14 cellular contexts compared by ENCODE assay signal in genomic region chr14:50021261-50021660, GRCh38.
A peak's percentile ranks its signal among the peaks of the same experiment; 100 is the strongest.
DNase-seq lines count a peak whose midpoint lies in the region; ATAC-seq, FAIRE-seq and TF ChIP-seq lines count a peak whose summit lies in the region.
"Had no signal": no experiment of that assay in that cellular context is flagged by ENCODE, and none has a peak within 500 bp of the region (broad histone marks: within the 10 kb centered on the region; RNA-seq: fewer than 3 reads in every experiment).

No MANE protein-coding gene starts in this region.

- TF ChIP-seq EP300 in GM12878 (IDR thresholded peaks at IDR 0.05; ENCODE audit: borderline replicate concordance in 1 of 2, control insufficient read depth in 1 of 2, low read depth in 2 of 2, low read length in 2 of 2), result no peak

- no peak for TF ChIP-seq POLR2A in GM12892 (IDR thresholded peaks at IDR 0.05; ENCODE audit: low read depth, low read length)
- no peak for TF ChIP-seq POLR2A in GM12878 (IDR thresholded peaks at IDR 0.05; ENCODE audit: low read depth, low read length)

- FAIRE-seq in GM12892 (lab: Jason Lieb, UNC), result peak; percentile 53
- FAIRE-seq in GM12878 (lab: Jason Lieb, UNC), result peak; percentile 94
- FAIRE-seq: endothelial cell of umbilical vein, TTC549 had no signal

- SMC1A ChIA-PET in GM12878 (lab: Charles Lee; ENCODE audit: uncharacterized antibody, unreplicated experiment), result interaction anchor here (0.9 to 1.2 kb wide), 2 partner anchors 17 kb away, joined by 4 to 8 read pairs; no protein-coding TSS in a partner anchor

- no peak overlapping the region for H2AFZ ChIP-seq in OCI-LY3 (ENCODE audit: low read depth, low read length)
- H2AFZ ChIP-seq in GM12878 (ENCODE audit: control insufficient read depth, low read depth, low read length), result no peak overlapping the region

- intact Hi-C loops in CD14-positive monocyte (cut with micrococcal nuclease) (no loop called here), GM12878 (cut with micrococcal nuclease; ENCODE audit: unreplicated experiment) (no loop called here)

- H3K4me1 Mint-ChIP-seq in CD14-positive monocyte, result peaks cover 18% of the 10 kb centered on the region

- peaks cover 22% of the 10 kb centered on the region for H3K4me1 ChIP-seq in OCI-LY3 (ENCODE audit: low read length)
- H3K4me1 ChIP-seq in GM12878 (ENCODE audit: control insufficient read depth, insufficient read depth, low read length), result peaks cover 14% of the 10 kb centered on the region

- RAD21 ChIA-PET in GM12878 (lab: Charles Lee; ENCODE audit: unreplicated experiment), result no interaction called here

- H3K9me3 Mint-ChIP-seq in CD14-positive monocyte, result peaks cover 13 to 25% (median 17%) of the 10 kb centered on the region in 7 donors

- ATAC-seq in GM12878, result peak; percentile 83
- ATAC-seq in HG03108 (IDR thresholded peaks at IDR 0.05; ENCODE audit: unreplicated experiment), result no peak

- peaks cover 43% of the 10 kb centered on the region for H3K36me3 ChIP-seq in OCI-LY3 (replicated peaks; ENCODE audit: low read depth, low read length)
- H3K36me3 ChIP-seq in GM12878 (ENCODE audit: control insufficient read depth in 2 of 2, insufficient read depth in 2 of 2, low read length in 1 of 2), result no peaks in the 10 kb centered on the region
- no peaks in the 10 kb centered on the region for H3K36me3 ChIP-seq in H7 (replicated peaks; ENCODE audit: control insufficient read depth, insufficient read depth, low read length)

- no peak overlapping the region for H3K27ac ChIP-seq in OCI-LY3 (ENCODE audit: low read length)
- peak overlapping the region; percentile 46; the same call in 1 of the 2 replicates for H3K27ac ChIP-seq in GM12878 (ENCODE audit: control insufficient read depth, insufficient read depth)

- no peak overlapping the region for H3K9ac ChIP-seq in OCI-LY3 (ENCODE audit: low read length)
- H3K9ac ChIP-seq in GM12878 (ENCODE audit: control insufficient read depth, insufficient read depth, low read length), result no peak overlapping the region

- CTCF ChIA-PET in GM12878 (lab: Yijun Ruan, JAX), result interaction anchor here (0.9 to 1.4 kb wide), 2 partner anchors 15 to 17 kb away, joined by 3 read pairs; no protein-coding TSS in a partner anchor

- TF ChIP-seq CTCF in CD14-positive monocyte (IDR thresholded peaks at IDR 0.05), result no peak
- TF ChIP-seq CTCF in OCI-LY3 (IDR thresholded peaks at IDR 0.05; ENCODE audit: low read depth, low read length), result no peak
- TF ChIP-seq CTCF in GM12878 (IDR thresholded peaks at IDR 0.05 in 2 of 3, conservative IDR thresholded peaks at IDR 0.05 in 1 of 3; ENCODE audit: control insufficient read depth in 2 of 3, extremely low read depth in 1 of 3, insufficient read depth in 1 of 3, low read depth in 3 of 3, low read length in 3 of 3), result no peak

- TF ChIP-seq RAD21 in GM12878 (IDR thresholded peaks at IDR 0.05; ENCODE audit: insufficient read depth, low read depth, low read length), result no peak

- H4K20me1 ChIP-seq in OCI-LY3 (ENCODE audit: insufficient read depth, low read length) (no peaks in the 10 kb centered on the region), GM12878 (ENCODE audit: control insufficient read depth, insufficient read depth) (no peaks in the 10 kb centered on the region)

- H3K4me2 ChIP-seq in OCI-LY3 (ENCODE audit: low read length), result peak overlapping the region; percentile 14; the same call in 1 of the 2 replicates
- peak overlapping the region; percentile 53 for H3K4me2 ChIP-seq in GM12878 (ENCODE audit: control insufficient read depth, insufficient read depth)

- 7% methylated on average over 3 of the region's 3 CpGs for WGBS in GM12878 (ENCODE audit: insufficient coverage, insufficient replicate concordance, low lambda C conversion rate, missing lambda C conversion rate)

- H3K27me3 Mint-ChIP-seq in CD14-positive monocyte (ENCODE audit: low read depth in 3 of 3), result no peaks in the 10 kb centered on the region

- DNase-seq in CD14-positive monocyte (ENCODE audit: low spot score), result no peak
- DNase-seq in GM12892 (ENCODE audit: insufficient read length), result no peak
- DNase-seq in GM12878 (ENCODE audit: low read depth, low spot score), result peak; percentile 32
- DNase-seq in amygdala (lab: John Stamatoyannopoulos, UW), result no peak
- DNase-seq in retina, result no peak
- DNase-seq in H7, result no peak
- DNase-seq: EL, glutamatergic neuron, NCI-H524 treated with DMSO at 0.1 percent for 48 hours, Right ventricle myocardium superior had no signal

- H3K79me2 ChIP-seq in OCI-LY3 (ENCODE audit: low read length), result no peaks in the 10 kb centered on the region
- no peaks in the 10 kb centered on the region for H3K79me2 ChIP-seq in GM12878 (ENCODE audit: control insufficient read depth, insufficient read depth, low read length)

- POLR2A ChIA-PET in GM12878 (lab: Charles Lee), result interaction anchor here (1.1 kb wide), 1 partner anchor 12 kb away, joined by 4 read pairs; no protein-coding TSS in a partner anchor

- no TSS peak for BruUV-seq in GM12878 (replicated peaks; lab: Mats Ljungman, UMichigan)

- peak overlapping the region in 1 of 2 donors; percentile 68 for H3K4me3 Mint-ChIP-seq in CD14-positive monocyte

- no peaks in the 10 kb centered on the region for H3K27me3 ChIP-seq in OCI-LY3 (ENCODE audit: low read depth, low read length)
- H3K27me3 ChIP-seq in GM12878 (replicated peaks in 1 of 2; ENCODE audit: control insufficient read depth in 2 of 2, insufficient read depth in 2 of 2, low read length in 1 of 2), result no peaks in the 10 kb centered on the region
- H3K27me3 ChIP-seq in H7 (ENCODE audit: control insufficient read depth, insufficient read depth, low read length), result no peaks in the 10 kb centered on the region

- H3K9me3 ChIP-seq in OCI-LY3 (ENCODE audit: insufficient read depth, low read length) (peaks cover 22% of the 10 kb centered on the region), GM12878 (replicated peaks; ENCODE audit: control insufficient read depth, insufficient read depth, low read length) (peaks cover 11% of the 10 kb centered on the region)

- peaks cover 6 to 7% of the 10 kb centered on the region in 2 donors for H3K36me3 Mint-ChIP-seq in CD14-positive monocyte

- in situ Hi-C loops in GM12878 (cut with MboI), result no loop called here

- peak overlapping the region; percentile 66 to 88 (median 82) for H3K27ac Mint-ChIP-seq in CD14-positive monocyte

- peak overlapping the region; percentile 14; the same call in 1 of the 2 replicates for H3K4me3 ChIP-seq in OCI-LY3 (ENCODE audit: low read length)
- no peak overlapping the region for H3K4me3 ChIP-seq in GM12878
- no peak overlapping the region for H3K4me3 ChIP-seq in H7 (ENCODE audit: insufficient read depth, low read depth, low read length)

TF ChIP-seq in GM12878, 131 proteins besides CTCF, POLR2A, EP300 and RAD21:
- no peak for TF ChIP-seq NFXL1 (IDR thresholded peaks at IDR 0.05; ENCODE audit: borderline replicate concordance)
- TF ChIP-seq EED (IDR thresholded peaks at IDR 0.05; ENCODE audit: low read depth), result 0 out of 2 replicates have a peak, but pooled peaks have one; percentile 16
- no peak for TF ChIP-seq MTA3 (IDR thresholded peaks at IDR 0.05; ENCODE audit: borderline replicate concordance, low read length)
- TF ChIP-seq IRF4 (IDR thresholded peaks at IDR 0.05; ENCODE audit: low read depth, low read length), result peak; percentile 27; the same call in 1 of the 2 replicates
- TF ChIP-seq RUNX3 (IDR thresholded peaks at IDR 0.05; ENCODE audit: low read length), result peak; percentile 86
- TF ChIP-seq ZSCAN29 (IDR thresholded peaks at IDR 0.05), result no peak
